Comparison of ENCODE assay signal across 8 cellular contexts in the genomic region with DNA sequence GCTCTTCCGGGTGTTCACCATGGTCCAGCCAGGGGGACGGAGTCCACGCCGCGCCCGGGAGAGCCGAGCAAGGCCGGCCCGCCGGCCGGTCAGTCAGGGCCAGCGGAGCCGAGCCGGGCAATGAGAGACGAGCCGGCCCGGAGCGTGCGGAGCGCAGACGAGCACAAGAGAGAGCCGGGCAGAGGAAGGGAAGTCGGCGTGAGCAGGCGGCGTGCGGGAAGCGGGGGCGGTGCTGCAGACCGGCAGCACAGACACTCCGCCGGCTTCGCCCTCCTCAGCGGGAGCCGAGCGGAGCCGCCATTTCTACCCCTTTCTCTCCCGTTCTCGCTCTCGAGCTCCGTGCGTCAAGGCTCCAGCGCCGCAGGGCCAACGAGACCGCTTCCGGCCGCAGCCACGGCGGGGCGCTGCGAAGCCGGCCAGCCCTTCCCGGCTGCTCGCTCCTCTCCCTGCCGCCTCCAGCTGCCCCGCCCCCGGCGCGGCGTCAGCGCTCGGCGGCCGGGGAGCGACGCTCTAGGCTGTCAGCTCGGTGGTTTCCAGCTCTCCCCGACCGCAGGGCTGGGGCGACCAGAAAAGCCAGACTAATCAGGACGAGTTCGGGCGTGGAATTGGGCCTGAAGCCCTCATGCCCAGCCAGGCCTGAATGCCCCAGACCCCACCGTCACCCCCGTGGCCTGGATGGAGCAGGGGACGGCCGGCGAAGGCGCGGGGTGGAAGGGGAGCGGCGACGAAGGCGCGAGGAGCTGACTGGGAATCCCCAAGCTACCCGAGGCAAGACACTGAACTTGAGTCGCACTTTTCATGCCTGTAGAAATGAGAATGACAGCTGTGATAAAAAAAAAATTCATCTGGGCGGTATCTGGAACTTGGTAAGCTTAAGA. TPM values are rescaled to one million over a fixed set of nuclear protein-coding genes. Genes with fewer than 3 reads are reported as not detected.
DNase-seq lines count a peak whose midpoint lies in the region; ATAC-seq, FAIRE-seq and TF ChIP-seq lines count a peak whose summit lies in the region.

A gene (minus strand): TSS at position 374 of the 878 bp plus-strand sequence. CDS start 353 bp downstream, at position 21.

- peak; percentile 89 for FAIRE-seq in GM19239 (lab: Jason Lieb, UNC)

- ATAC-seq in HG03457 (IDR thresholded peaks at IDR 0.05; ENCODE audit: unreplicated experiment) (peak; percentile 73), left colon (peak; percentile 89)

- peak within 1 kb of the TSS; percentile 95 for H3K27ac ChIP-seq in cingulate gyrus (ENCODE audit: low read depth, low read length)

- H3K36me3 ChIP-seq in BJ (ENCODE audit: control insufficient read depth, insufficient read depth, low read length) = no peaks in the 10 kb centered on the region

- TF ChIP-seq CTCF in BJ (IDR thresholded peaks at IDR 0.05; ENCODE audit: insufficient read depth, low read depth, low read length) = peak; percentile 75

- POLR2A ChIA-PET in BJ (lab: Charles Lee) = interaction anchor here (0.7 to 1.5 kb wide), 7 partner anchors 14 to 157 kb away, joined by 3 to 14 read pairs (median 5); a partner anchor contains a TSS

- intact Hi-C loops in left colon (cut with DNase I, micrococcal nuclease) = loop anchor here in 1 of 2 donors (10.0 kb wide), 1 partner anchor 158 kb away; a partner anchor contains a TSS

- DNase-seq in BJ (ENCODE audit: low read depth) (peak; percentile 72), GM19239 (ENCODE audit: insufficient read length, low spot score) (peak; percentile 74), NCI-H524 (lab: John Stamatoyannopoulos, UW) (peak; percentile 93 to 96), left colon (peak; percentile 83 to 93)
- peak; percentile 89 to 92 for DNase-seq in activated CD4-positive, alpha-beta T cell treated with anti-CD3 and anti-CD28 coated beads for 4 hours
- DNase-seq in stimulated activated CD4-positive, alpha-beta T cell treated with anti-CD3 and anti-CD28 coated beads, Interleukin-1b, Interleukin-23, amount 100 ng/mL, for 48 hours = peak; percentile 93

- peak within 1 kb of the TSS; percentile 75 for H3K4me3 ChIP-seq in BJ (ENCODE audit: low read depth, low read length)

- no peaks in the 10 kb centered on the region for H3K27me3 ChIP-seq in BJ (ENCODE audit: control insufficient read depth, insufficient read depth, low read length)

- CTCF ChIA-PET in BJ (lab: Yijun Ruan, JAX) = interaction anchor here (0.6 to 4.8 kb wide), 34 partner anchors 10 to 996 kb away, joined by 3 to 44 read pairs (median 4); a partner anchor contains a TSS

RNA-seq across cellular contexts. Expression of the gene that starts here (rescaled TPM):
- polyA plus RNA-seq in BJ (2011; rRNA removed) = 1.5 and 2.9 TPM in 2 replicates
- polyA minus RNA-seq in BJ (2011; rRNA and poly(A)+ RNA removed) = 6.1 and 7.0 TPM in 2 replicates
- total RNA-seq in left colon = 10 to 100 TPM; 23.3 to 33.0 TPM

Comparison
In these comparisons a context has a peak if more than half of its experiments do, and no peak if none do; other contexts are left out.
1. Peak in every context shown above with its lines: DNase-seq, ATAC-seq, H3K4me3 ChIP-seq and H3K27ac ChIP-seq.